In the genomic region with DNA sequence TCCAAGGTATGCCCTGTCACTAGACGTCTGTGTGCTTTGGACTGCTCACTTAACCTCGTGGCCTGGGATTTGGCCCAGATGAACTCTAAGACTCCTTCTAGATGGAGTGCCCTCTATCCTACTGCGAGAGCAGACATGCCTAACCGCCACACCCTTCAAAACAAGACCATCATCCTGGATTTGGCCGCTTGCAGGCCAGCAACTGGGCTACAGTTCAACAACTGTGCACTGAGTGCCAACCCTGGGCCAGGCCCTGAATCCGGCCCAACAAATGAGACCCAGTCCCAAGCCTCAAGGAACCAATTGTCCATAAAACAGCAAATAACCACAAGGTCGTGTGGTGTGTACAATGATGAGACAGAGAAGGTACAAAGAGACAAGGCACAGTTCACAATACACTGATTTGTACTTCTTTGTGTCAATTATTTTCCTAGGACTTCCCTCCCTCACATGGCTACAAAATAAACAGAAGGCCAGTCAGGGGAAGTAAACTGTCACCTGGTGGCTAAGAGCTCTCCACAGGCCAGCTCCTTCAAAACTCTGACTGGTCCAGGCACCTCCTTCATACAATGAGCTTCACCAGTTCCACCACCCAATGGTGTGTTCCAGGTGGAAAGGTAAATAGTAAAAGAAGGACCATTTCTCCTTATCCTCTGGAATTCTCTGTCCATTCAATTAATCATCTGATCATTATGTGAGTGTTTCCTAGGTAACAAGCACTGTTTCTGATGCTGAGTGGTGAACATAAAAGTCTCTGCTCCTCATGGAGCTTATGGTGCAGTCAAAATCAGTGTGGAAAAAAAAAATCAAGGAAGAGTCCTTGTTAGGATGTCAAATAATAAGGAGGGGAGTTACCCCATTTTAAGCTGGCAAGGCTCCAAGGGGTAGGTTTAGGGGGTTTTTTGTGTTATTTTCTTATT, we compare ENCODE assay signal across 11 cellular contexts.
DNase-seq lines count a peak whose midpoint lies in the region; ATAC-seq lines count a peak whose summit lies in the region.
"Had no signal": no experiment of that assay in that cellular context is flagged by ENCODE, and none has a peak within 500 bp of the region (broad histone marks: within the 10 kb centered on the region; RNA-seq: fewer than 3 reads in every experiment).

No MANE protein-coding gene starts in this region.

- H3K9me3 Mint-ChIP-seq in activated T-cell treated with anti-CD3 and anti-CD28 coated beads, Interleukin-2, amount 50 U/mL, for 72 hours = no peaks in the 10 kb centered on the region
- H3K9me3 Mint-ChIP-seq in central memory CD8-positive, alpha-beta T cell = no peaks in the 10 kb centered on the region
- no peaks in the 10 kb centered on the region for H3K9me3 Mint-ChIP-seq in naive B cell

- H3K27me3 Mint-ChIP-seq in activated T-cell treated with anti-CD3 and anti-CD28 coated beads, Interleukin-2, amount 50 U/mL, for 72 hours (ENCODE audit: low read depth) = no peaks in the 10 kb centered on the region
- H3K27me3 Mint-ChIP-seq in central memory CD8-positive, alpha-beta T cell = no peaks in the 10 kb centered on the region
- H3K27me3 Mint-ChIP-seq in naive B cell = no peaks in the 10 kb centered on the region

- H3K4me3 ChIP-seq in urinary bladder (ENCODE audit: low read depth, low read length) = no peak overlapping the region

- peaks cover 8% of the 10 kb centered on the region for H3K4me1 ChIP-seq in urinary bladder (ENCODE audit: insufficient read depth)

- H3K27ac Mint-ChIP-seq in activated T-cell treated with anti-CD3 and anti-CD28 coated beads, Interleukin-2, amount 50 U/mL, for 72 hours = peak overlapping the region; percentile 79
- peak overlapping the region; percentile 70 for H3K27ac Mint-ChIP-seq in central memory CD8-positive, alpha-beta T cell (ENCODE audit: low read depth)
- H3K27ac Mint-ChIP-seq in naive B cell = peak overlapping the region in 4 of 6 donors; percentile 14 to 74 (median 54)

- no peaks in the 10 kb centered on the region for H3K36me3 ChIP-seq in urinary bladder (ENCODE audit: insufficient read depth)

- peak overlapping the region; percentile 85 for H3K27ac ChIP-seq in urinary bladder (ENCODE audit: low read depth)

- ATAC-seq in activated T-cell treated with anti-CD3 and anti-CD28 coated beads, Interleukin-2, amount 50 U/mL, for 72 hours (replicated peaks in 1 of 2) = no peak
- no peak for ATAC-seq in central memory CD8-positive, alpha-beta T cell (replicated peaks; ENCODE audit: extremely low read depth, poor library complexity, severe bottlenecking)
- ATAC-seq in naive B cell (ENCODE audit: low read depth in 2 of 2) = no peak
- ATAC-seq in GM21367 (IDR thresholded peaks at IDR 0.05; ENCODE audit: unreplicated experiment) = no peak
- no peak for ATAC-seq in HG03139 (IDR thresholded peaks at IDR 0.05; ENCODE audit: unreplicated experiment)
- ATAC-seq in GM18858 (IDR thresholded peaks at IDR 0.05; ENCODE audit: unreplicated experiment) = no peak

- no peak for DNase-seq in activated T-cell treated with anti-CD3 and anti-CD28 coated beads, Interleukin-2, amount 50 U/mL, for 72 hours
- DNase-seq in activated T-cell treated with anti-CD3 and anti-CD28 coated beads, Interleukin-2, amount 50 U/mL, for 1 hour = no peak
- DNase-seq in central memory CD8-positive, alpha-beta T cell (ENCODE audit: low spot score in 2 of 2) = no peak
- DNase-seq in naive B cell = no peak
- DNase-seq: ACHN; erythroblast; NK-92 treated with Interleukin-12 subunit alpha and Interleukin-12 subunit beta, amount 100 ng/mL, for 24 hours had no signal

- 56% methylated on average over 7 of the region's 7 CpGs for WGBS in urinary bladder

- H3K4me3 Mint-ChIP-seq in activated T-cell treated with anti-CD3 and anti-CD28 coated beads, Interleukin-2, amount 50 U/mL, for 72 hours = no peak overlapping the region
- H3K4me3 Mint-ChIP-seq in central memory CD8-positive, alpha-beta T cell = no peak overlapping the region
- no peak overlapping the region for H3K4me3 Mint-ChIP-seq in naive B cell

- peaks cover 86% of the 10 kb centered on the region for H3K4me1 Mint-ChIP-seq in activated T-cell treated with anti-CD3 and anti-CD28 coated beads, Interleukin-2, amount 50 U/mL, for 72 hours (ENCODE audit: low read depth)
- peaks cover 81% of the 10 kb centered on the region for H3K4me1 Mint-ChIP-seq in central memory CD8-positive, alpha-beta T cell
- H3K4me1 Mint-ChIP-seq in naive B cell = peaks cover 59 to 71% (median 70%) of the 10 kb centered on the region in 3 donors

- H3K36me3 Mint-ChIP-seq in activated T-cell treated with anti-CD3 and anti-CD28 coated beads, Interleukin-2, amount 50 U/mL, for 72 hours (ENCODE audit: insufficient read depth in 2 of 2) = peaks cover 0 to 3% of the 10 kb centered on the region in 2 donors
- peaks cover 11% of the 10 kb centered on the region for H3K36me3 Mint-ChIP-seq in central memory CD8-positive, alpha-beta T cell (ENCODE audit: insufficient read depth)
- no peaks in the 10 kb centered on the region for H3K36me3 Mint-ChIP-seq in naive B cell
